Comparison of ENCODE assay signal across 16 cellular contexts in genomic region chr2:126723281-126723815, GRCh38.
DNase-seq lines count a peak whose midpoint lies in the region; ATAC-seq and TF ChIP-seq lines count a peak whose summit lies in the region.
"Had no signal": no experiment of that assay in that cellular context is flagged by ENCODE, and none has a peak within 500 bp of the region (broad histone marks: within the 10 kb centered on the region; RNA-seq: fewer than 3 reads in every experiment).

No MANE protein-coding gene starts in this region.

- H3K4me3 ChIP-seq in stomach = no peak overlapping the region
- H3K4me3 ChIP-seq: BLaER1 treated with 17β-estradiol and CSF1 and Interleukin-3, amounts not matched to agents 10 nM and 100 nM; GM12878 had no signal

- TF ChIP-seq EP300 in stomach (IDR thresholded peaks at IDR 0.05) = no peak

- DNase-seq in Right ventricle myocardium superior = peak; percentile 61
- DNase-seq in cardiac septum (ENCODE audit: low spot score) = no peak
- DNase-seq in iPS-NIHi7 (ENCODE audit: extremely low spot score) = peak; percentile 6
- no peak for DNase-seq in sciatic nerve (ENCODE audit: low spot score)
- DNase-seq in stomach = no peak
- DNase-seq in NCI-H2227 (lab: John Stamatoyannopoulos, UW; ENCODE audit: unreplicated experiment) = no peak
- DNase-seq: ACHN; Calu3; CD4-positive, CD25-positive, alpha-beta regulatory T cell; DMS79; HCEC 1CT; HFFc6 had no signal

- H3K27me3 ChIP-seq in stomach = no peaks in the 10 kb centered on the region
- H3K27me3 ChIP-seq: BLaER1 treated with 17β-estradiol and CSF1 and Interleukin-3, amounts not matched to agents 10 nM and 100 nM had no signal

- peaks cover 0 to 21% (median 17%) of the 10 kb centered on the region in 4 donors for H3K9me3 ChIP-seq in stomach

- TF ChIP-seq CTCF in stomach (IDR thresholded peaks at IDR 0.05) = no peak

- no peaks in the 10 kb centered on the region for H3K4me1 ChIP-seq in stomach

- H3K36me3 ChIP-seq in stomach = no peaks in the 10 kb centered on the region
- H3K36me3 ChIP-seq: BLaER1 treated with 17β-estradiol and CSF1 and Interleukin-3, amounts not matched to agents 10 nM and 100 nM had no signal

- WGBS in stomach, 5 donors = 73 to 93% (median 79%) methylated on average over 2 of the region's 2 CpGs

- TF ChIP-seq POLR2A in stomach (IDR thresholded peaks at IDR 0.05) = no peak

- intact Hi-C loops in Right ventricle myocardium superior (cut with DNase I) = no loop called here
- intact Hi-C loops in cardiac septum (cut with DNase I) = no loop called here
- intact Hi-C loops in sciatic nerve (cut with DNase I) = no loop called here
- intact Hi-C loops in stomach (cut with DNase I; ENCODE audit: low total_unique reads) = no loop called here

- ATAC-seq in Right ventricle myocardium superior (ENCODE audit: poor library complexity) (peak; percentile 72), sciatic nerve (peak; percentile 56), HG02759 (IDR thresholded peaks at IDR 0.05; ENCODE audit: unreplicated experiment) (no peak)
- ATAC-seq: GM12878 had no signal

- H3K27ac ChIP-seq in stomach = no peak overlapping the region
- H3K27ac ChIP-seq: BLaER1 treated with 17β-estradiol and CSF1 and Interleukin-3, amounts not matched to agents 10 nM and 100 nM; HL-60 had no signal

Comparison
In these comparisons a context has a peak if more than half of its experiments do, and no peak if none do; other contexts are left out.
1. DNase-seq: peak in Right ventricle myocardium superior (single experiment) and iPS-NIHi7 (single experiment); none in cardiac septum (single experiment), sciatic nerve (single experiment), stomach (single experiment) and NCI-H2227 (single experiment).